ENCODE assay signal across 29 cellular contexts in the genomic region with DNA sequence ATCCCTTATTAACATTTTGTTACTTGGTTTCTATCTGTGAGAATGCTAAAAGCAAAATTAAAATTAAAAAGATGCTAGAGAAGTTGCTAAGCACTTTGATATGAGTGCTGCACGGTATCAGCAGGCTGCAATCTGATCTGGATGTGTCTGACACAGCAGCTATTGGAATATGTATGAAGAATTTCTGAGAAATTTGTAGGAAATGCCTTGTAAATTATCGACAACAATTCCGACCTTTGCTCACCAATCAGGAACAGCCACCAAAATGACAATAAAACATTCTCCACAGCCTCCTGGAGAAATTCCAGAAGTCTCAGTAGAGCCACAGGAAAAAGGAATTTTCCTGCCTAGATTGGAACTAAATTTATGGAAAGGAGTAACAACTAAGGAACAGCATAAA.
"Had no signal": no experiment of that assay in that cellular context is flagged by ENCODE, and none has a peak within 500 bp of the region (broad histone marks: within the 10 kb centered on the region; RNA-seq: fewer than 3 reads in every experiment).

No MANE protein-coding gene starts in this region.

- H3K27ac ChIP-seq: ascending aorta, cardiac muscle cell, esophagus muscularis mucosa, foreskin keratinocyte, skin epidermis, thyroid gland, upper lobe of right lung had no signal

- H3K9me3 ChIP-seq: ascending aorta, esophagus muscularis mucosa, thyroid gland, upper lobe of right lung had no signal

- H3K36me3 ChIP-seq: ascending aorta, cardiac muscle cell, esophagus muscularis mucosa, thyroid gland, upper lobe of right lung had no signal

- H3K27me3 Mint-ChIP-seq: brain had no signal

- H3K4me1 ChIP-seq: ascending aorta, esophagus muscularis mucosa, foreskin keratinocyte, thyroid gland, upper lobe of right lung had no signal

- DNase-seq: activated CD4-positive, alpha-beta T cell treated with anti-CD3 and anti-CD28 coated beads for 36 hours; activated CD4-positive, CD25-positive, alpha-beta regulatory T cell; activated CD8-positive, alpha-beta memory T cell treated with anti-CD3 and anti-CD28 coated beads, Interleukin-2, amount 10 ng/mL, durations not matched to agents 7 days and 5 days; activated CD8-positive, alpha-beta T cell treated with anti-CD3 and anti-CD28 coated beads, Interleukin-2, amount 10 ng/mL, durations not matched to agents 7 days and 5 days; activated effector memory CD4-positive, alpha-beta T cell treated with anti-CD3 and anti-CD28 coated beads, Interleukin-2, amount 50 U/mL, for 16 hours; activated naive CD4-positive, alpha-beta T cell treated with anti-CD3 and anti-CD28 coated beads for 36 hours; activated naive CD8-positive, alpha-beta T cell treated with anti-CD3 and anti-CD28 coated beads for 36 hours; cerebellar nuclear complex; cortex of kidney; endodermal cell; foreskin keratinocyte; mammary epithelial cell; naive thymus-derived CD4-positive, alpha-beta T cell; stimulated activated CD4-positive, alpha-beta T cell treated with anti-CD3 and anti-CD28 coated beads, Interleukin-1b, Interleukin-23, amount 100 ng/mL, for 48 hours; stimulated activated CD4-positive, alpha-beta T cell treated with anti-CD3 and anti-CD28 coated beads, Interleukin-4, amount 100 ng/mL, for 4 hours; stimulated activated CD8-positive, alpha-beta memory T cell treated with anti-CD3 and anti-CD28 coated beads, Interleukin-4, amount 100 ng/mL, for 48 hours; stimulated activated naive CD8-positive, alpha-beta T cell treated with anti-CD3 and anti-CD28 coated beads, Interleukin-15, amount 100 ng/mL, for 72 hours; substantia nigra; thyroid gland; upper lobe of right lung had no signal

- H3K4me1 Mint-ChIP-seq: activated CD4-positive, alpha-beta T cell treated with anti-CD3 and anti-CD28 coated beads for 36 hours; activated CD8-positive, alpha-beta memory T cell treated with anti-CD3 and anti-CD28 coated beads, Interleukin-2, amount 10 ng/mL, durations not matched to agents 7 days and 5 days; activated naive CD8-positive, alpha-beta T cell treated with anti-CD3 and anti-CD28 coated beads for 36 hours; naive thymus-derived CD4-positive, alpha-beta T cell; stimulated activated memory B cell treated with anti-CD40 and anti-IgM and Interleukin-4, amounts not matched to agents 10 μg/mL and 1 μg/mL and 100 μg/mL, for 72 hours; stimulated activated naive CD8-positive, alpha-beta T cell treated with anti-CD3 and anti-CD28 coated beads, Interleukin-15, amount 100 ng/mL, for 72 hours had no signal

- H3K4me3 Mint-ChIP-seq: activated CD4-positive, alpha-beta T cell treated with anti-CD3 and anti-CD28 coated beads for 36 hours; activated CD8-positive, alpha-beta memory T cell treated with anti-CD3 and anti-CD28 coated beads, Interleukin-2, amount 10 ng/mL, durations not matched to agents 7 days and 5 days; activated CD8-positive, alpha-beta T cell treated with anti-CD3 and anti-CD28 coated beads, Interleukin-2, amount 10 ng/mL, durations not matched to agents 7 days and 5 days; activated naive CD4-positive, alpha-beta T cell treated with anti-CD3 and anti-CD28 coated beads for 36 hours; activated naive CD8-positive, alpha-beta T cell treated with anti-CD3 and anti-CD28 coated beads for 36 hours; brain; endodermal cell; mesothelial cell of epicardium; naive thymus-derived CD4-positive, alpha-beta T cell; stimulated activated memory B cell treated with anti-CD40 and anti-IgM and Interleukin-4, amounts not matched to agents 10 μg/mL and 1 μg/mL and 100 μg/mL, for 72 hours; stimulated activated naive CD8-positive, alpha-beta T cell treated with anti-CD3 and anti-CD28 coated beads, Interleukin-15, amount 100 ng/mL, for 72 hours; T-helper 2 cell treated with Interferon-gamma antibody and Interleukin-4, amounts not matched to agents 5 μg/mL and 100 μg/mL, for 36 hours had no signal

- H3K4me3 ChIP-seq: ascending aorta, cardiac muscle cell, esophagus muscularis mucosa, skin epidermis, thyroid gland, upper lobe of right lung had no signal

- H3K36me3 Mint-ChIP-seq: activated CD8-positive, alpha-beta memory T cell treated with anti-CD3 and anti-CD28 coated beads, Interleukin-2, amount 10 ng/mL, durations not matched to agents 7 days and 5 days; activated naive CD8-positive, alpha-beta T cell treated with anti-CD3 and anti-CD28 coated beads for 36 hours; brain; mesothelial cell of epicardium; stimulated activated memory B cell treated with anti-CD40 and anti-IgM and Interleukin-4, amounts not matched to agents 10 μg/mL and 1 μg/mL and 100 μg/mL, for 72 hours had no signal

- H3K27me3 ChIP-seq: ascending aorta, cardiac muscle cell, esophagus muscularis mucosa, thyroid gland, upper lobe of right lung had no signal

- ATAC-seq: activated CD4-positive, alpha-beta T cell treated with anti-CD3 and anti-CD28 coated beads for 36 hours; activated CD8-positive, alpha-beta memory T cell treated with anti-CD3 and anti-CD28 coated beads, Interleukin-2, amount 10 ng/mL, durations not matched to agents 7 days and 5 days; activated CD8-positive, alpha-beta T cell treated with anti-CD3 and anti-CD28 coated beads, Interleukin-2, amount 10 ng/mL, durations not matched to agents 7 days and 5 days; foreskin keratinocyte; naive thymus-derived CD4-positive, alpha-beta T cell; sciatic nerve; stimulated activated memory B cell treated with anti-CD40 and anti-IgM and Interleukin-4, amounts not matched to agents 10 μg/mL and 1 μg/mL and 100 μg/mL, for 72 hours; stimulated activated naive CD8-positive, alpha-beta T cell treated with anti-CD3 and anti-CD28 coated beads, Interleukin-15, amount 100 ng/mL, for 72 hours; upper lobe of right lung had no signal

- H3K27ac Mint-ChIP-seq: activated CD4-positive, alpha-beta T cell treated with anti-CD3 and anti-CD28 coated beads for 36 hours; activated CD8-positive, alpha-beta memory T cell treated with anti-CD3 and anti-CD28 coated beads, Interleukin-2, amount 10 ng/mL, durations not matched to agents 7 days and 5 days; activated CD8-positive, alpha-beta T cell treated with anti-CD3 and anti-CD28 coated beads, Interleukin-2, amount 10 ng/mL, durations not matched to agents 7 days and 5 days; activated naive CD4-positive, alpha-beta T cell treated with anti-CD3 and anti-CD28 coated beads for 36 hours; activated naive CD8-positive, alpha-beta T cell treated with anti-CD3 and anti-CD28 coated beads for 36 hours; endodermal cell; mesothelial cell of epicardium; naive thymus-derived CD4-positive, alpha-beta T cell; stimulated activated memory B cell treated with anti-CD40 and anti-IgM and Interleukin-4, amounts not matched to agents 10 μg/mL and 1 μg/mL and 100 μg/mL, for 72 hours; stimulated activated naive CD8-positive, alpha-beta T cell treated with anti-CD3 and anti-CD28 coated beads, Interleukin-15, amount 100 ng/mL, for 72 hours; T-helper 2 cell treated with Interferon-gamma antibody and Interleukin-4, amounts not matched to agents 5 μg/mL and 100 μg/mL, for 36 hours had no signal

- H3K9me3 Mint-ChIP-seq: activated naive CD4-positive, alpha-beta T cell treated with anti-CD3 and anti-CD28 coated beads for 36 hours; stimulated activated memory B cell treated with anti-CD40 and anti-IgM and Interleukin-4, amounts not matched to agents 10 μg/mL and 1 μg/mL and 100 μg/mL, for 72 hours; stimulated activated naive CD8-positive, alpha-beta T cell treated with anti-CD3 and anti-CD28 coated beads, Interleukin-15, amount 100 ng/mL, for 72 hours; T-helper 2 cell treated with Interferon-gamma antibody and Interleukin-4, amounts not matched to agents 5 μg/mL and 100 μg/mL, for 36 hours had no signal
